In genomic region chr12:68786929-68787328, GRCh38 we compare ENCODE assay signal across 2 cellular contexts.
TF ChIP-seq lines count a peak whose summit lies in the region.

No MANE protein-coding gene starts in this region.

TF ChIP-seq in WTC11, 78 proteins besides CTCF, POLR2A, EP300 and RAD21 (continued from another document):
- TF ChIP-seq SMAD4 (CRISPR knock-in tag; IDR thresholded peaks at IDR 0.05) (no peak), EMX1 (CRISPR knock-in tag; IDR thresholded peaks at IDR 0.05) (no peak), NR1H2 (CRISPR knock-in tag; IDR thresholded peaks at IDR 0.05) (no peak), GABPB1 (CRISPR knock-in tag; IDR thresholded peaks at IDR 0.05) (no peak), E2F5 (CRISPR knock-in tag; IDR thresholded peaks at IDR 0.05) (no peak), ZNF416 (CRISPR knock-in tag; IDR thresholded peaks at IDR 0.05) (no peak), HMGXB4 (CRISPR knock-in tag; IDR thresholded peaks at IDR 0.05) (no peak), USF2 (CRISPR knock-in tag; IDR thresholded peaks at IDR 0.05) (no peak), MAX (CRISPR knock-in tag; IDR thresholded peaks at IDR 0.05) (no peak), ZNF512 (CRISPR knock-in tag; IDR thresholded peaks at IDR 0.05; ENCODE audit: borderline replicate concordance) (no peak), ATF1 (CRISPR knock-in tag; IDR thresholded peaks at IDR 0.05) (no peak), RORB (CRISPR knock-in tag; IDR thresholded peaks at IDR 0.05) (no peak), ZNF281 (CRISPR knock-in tag; IDR thresholded peaks at IDR 0.05) (no peak), TCF7 (CRISPR knock-in tag; IDR thresholded peaks at IDR 0.05; ENCODE audit: low read depth) (no peak), NFATC4 (CRISPR knock-in tag; IDR thresholded peaks at IDR 0.05) (no peak)

TF ChIP-seq in HepG2, 621 proteins besides CTCF, POLR2A, EP300 and RAD21 (continued from another document):
- no peak for TF ChIP-seq USF2 (IDR thresholded peaks at IDR 0.05; ENCODE audit: low read depth, low read length)
- TF ChIP-seq USF2 (CRISPR knock-in tag; IDR thresholded peaks at IDR 0.05; ENCODE audit: borderline replicate concordance) = no peak
- TF ChIP-seq ZNF24 (IDR thresholded peaks at IDR 0.05) = peak; percentile 30; the same call in 1 of the 2 replicates
